In genomic region chr2:45596761-45597160, GRCh38 we compare ENCODE assay signal across 2 cellular contexts.
TF ChIP-seq lines count a peak whose summit lies in the region.

No MANE protein-coding gene starts in this region.

TF ChIP-seq in GM12891, 5 proteins besides CTCF, POLR2A, EP300 and RAD21:
- TF ChIP-seq PAX5 (IDR thresholded peaks at IDR 0.05; ENCODE audit: insufficient read depth, low read length, severe bottlenecking) (no peak), TAF1 (IDR thresholded peaks at IDR 0.05; ENCODE audit: low read depth, low read length) (no peak), POLR2AphosphoS5 (IDR thresholded peaks at IDR 0.05; ENCODE audit: low read depth, low read length) (no peak), SPI1 (IDR thresholded peaks at IDR 0.05; ENCODE audit: low read depth, low read length) (no peak), POU2F2 (IDR thresholded peaks at IDR 0.05; ENCODE audit: low read depth, low read length) (no peak)
TF ChIP-seq in GM12891: peak in this region for 0.

TF ChIP-seq in IMR-90, 13 proteins besides CTCF, POLR2A, EP300 and RAD21 (continued from another document):
- TF ChIP-seq USF2 (IDR thresholded peaks at IDR 0.05; ENCODE audit: low read depth, low read length) (no peak), CEBPB (IDR thresholded peaks at IDR 0.05; ENCODE audit: low read depth, low read length) (no peak), MAFK (IDR thresholded peaks at IDR 0.05; ENCODE audit: low read depth, low read length) (no peak), SMC3 (IDR thresholded peaks at IDR 0.05; ENCODE audit: low read depth, low read length) (no peak), BHLHE40 (IDR thresholded peaks at IDR 0.05; ENCODE audit: low read depth, low read length) (no peak), ELK1 (IDR thresholded peaks at IDR 0.05; ENCODE audit: borderline replicate concordance, low read depth, low read length) (no peak), CHD1 (IDR thresholded peaks at IDR 0.05; ENCODE audit: low read depth, low read length) (no peak), NFE2L2 (IDR thresholded peaks at IDR 0.05; ENCODE audit: low read depth, low read length) (no peak), MXI1 (IDR thresholded peaks at IDR 0.05; ENCODE audit: borderline replicate concordance, low read depth, low read length) (no peak), RCOR1 (IDR thresholded peaks at IDR 0.05; ENCODE audit: insufficient replicate concordance, low read length) (no peak)
